In the genomic region with DNA sequence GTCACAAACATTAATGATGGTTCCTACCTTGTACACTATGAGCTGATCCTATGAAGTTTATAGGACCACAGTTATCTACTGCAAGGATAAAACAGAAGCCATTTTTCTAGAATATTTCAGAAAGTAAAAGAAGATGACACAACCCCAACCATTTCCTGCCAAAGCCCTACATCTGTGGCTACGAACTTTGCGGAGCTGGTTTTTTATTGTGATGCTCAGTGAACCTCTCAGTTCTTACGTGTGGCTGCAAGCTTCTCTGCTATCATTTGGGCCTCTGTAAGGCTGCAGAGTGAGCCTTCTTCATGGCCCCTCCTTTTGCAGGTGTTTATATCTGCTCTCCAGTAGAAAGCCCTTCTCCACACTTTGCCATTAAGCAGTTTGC, we compare ENCODE assay signal across 1 cellular context.
TF ChIP-seq lines count a peak whose summit lies in the region.

No MANE protein-coding gene starts in this region.

TF ChIP-seq in SK-N-SH, 30 proteins besides CTCF, POLR2A, EP300 and RAD21 (continued from another document):
- TF ChIP-seq, protein P1, sequence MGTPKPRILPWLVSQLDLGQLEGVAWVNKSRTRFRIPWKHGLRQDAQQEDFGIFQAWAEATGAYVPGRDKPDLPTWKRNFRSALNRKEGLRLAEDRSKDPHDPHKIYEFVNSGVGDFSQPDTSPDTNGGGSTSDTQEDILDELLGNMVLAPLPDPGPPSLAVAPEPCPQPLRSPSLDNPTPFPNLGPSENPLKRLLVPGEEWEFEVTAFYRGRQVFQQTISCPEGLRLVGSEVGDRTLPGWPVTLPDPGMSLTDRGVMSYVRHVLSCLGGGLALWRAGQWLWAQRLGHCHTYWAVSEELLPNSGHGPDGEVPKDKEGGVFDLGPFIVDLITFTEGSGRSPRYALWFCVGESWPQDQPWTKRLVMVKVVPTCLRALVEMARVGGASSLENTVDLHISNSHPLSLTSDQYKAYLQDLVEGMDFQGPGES (IDR thresholded peaks at IDR 0.05; ENCODE audit: low read depth, low read length): no peak
- TF ChIP-seq FOXM1 (IDR thresholded peaks at IDR 0.05; ENCODE audit: low read depth) (no peak), SMC3 (IDR thresholded peaks at IDR 0.05; ENCODE audit: low read depth, low read length) (no peak), TEAD4 (IDR thresholded peaks at IDR 0.05; ENCODE audit: borderline replicate concordance, insufficient read depth) (no peak), FOSL2 (IDR thresholded peaks at IDR 0.05; ENCODE audit: borderline replicate concordance, low read depth) (no peak), MXI1 (IDR thresholded peaks at IDR 0.05; ENCODE audit: low read depth, low read length) (no peak), FOXJ3 (CRISPR knock-in tag; IDR thresholded peaks at IDR 0.05) (no peak), TAF1 (IDR thresholded peaks at IDR 0.05; ENCODE audit: borderline replicate concordance, low read depth, low read length) (no peak), TCF12 (IDR thresholded peaks at IDR 0.05) (no peak), SIN3A (IDR thresholded peaks at IDR 0.05; ENCODE audit: borderline replicate concordance, low read depth, low read length) (no peak), EZH2phosphoT487 (IDR thresholded peaks at IDR 0.05; ENCODE audit: borderline replicate concordance, low read depth) (no peak), YY1 (IDR thresholded peaks at IDR 0.05; ENCODE audit: low read depth) (no peak)
- TF ChIP-seq, protein P2, sequence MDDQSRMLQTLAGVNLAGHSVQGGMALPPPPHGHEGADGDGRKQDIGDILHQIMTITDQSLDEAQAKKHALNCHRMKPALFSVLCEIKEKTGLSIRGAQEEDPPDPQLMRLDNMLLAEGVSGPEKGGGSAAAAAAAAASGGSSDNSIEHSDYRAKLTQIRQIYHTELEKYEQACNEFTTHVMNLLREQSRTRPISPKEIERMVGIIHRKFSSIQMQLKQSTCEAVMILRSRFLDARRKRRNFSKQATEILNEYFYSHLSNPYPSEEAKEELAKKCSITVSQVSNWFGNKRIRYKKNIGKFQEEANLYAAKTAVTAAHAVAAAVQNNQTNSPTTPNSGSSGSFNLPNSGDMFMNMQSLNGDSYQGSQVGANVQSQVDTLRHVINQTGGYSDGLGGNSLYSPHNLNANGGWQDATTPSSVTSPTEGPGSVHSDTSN (IDR thresholded peaks at IDR 0.05): no peak
TF ChIP-seq in SK-N-SH: peak in this region for 0.
